ENCODE assay signal across 9 cellular contexts in the genomic region with DNA sequence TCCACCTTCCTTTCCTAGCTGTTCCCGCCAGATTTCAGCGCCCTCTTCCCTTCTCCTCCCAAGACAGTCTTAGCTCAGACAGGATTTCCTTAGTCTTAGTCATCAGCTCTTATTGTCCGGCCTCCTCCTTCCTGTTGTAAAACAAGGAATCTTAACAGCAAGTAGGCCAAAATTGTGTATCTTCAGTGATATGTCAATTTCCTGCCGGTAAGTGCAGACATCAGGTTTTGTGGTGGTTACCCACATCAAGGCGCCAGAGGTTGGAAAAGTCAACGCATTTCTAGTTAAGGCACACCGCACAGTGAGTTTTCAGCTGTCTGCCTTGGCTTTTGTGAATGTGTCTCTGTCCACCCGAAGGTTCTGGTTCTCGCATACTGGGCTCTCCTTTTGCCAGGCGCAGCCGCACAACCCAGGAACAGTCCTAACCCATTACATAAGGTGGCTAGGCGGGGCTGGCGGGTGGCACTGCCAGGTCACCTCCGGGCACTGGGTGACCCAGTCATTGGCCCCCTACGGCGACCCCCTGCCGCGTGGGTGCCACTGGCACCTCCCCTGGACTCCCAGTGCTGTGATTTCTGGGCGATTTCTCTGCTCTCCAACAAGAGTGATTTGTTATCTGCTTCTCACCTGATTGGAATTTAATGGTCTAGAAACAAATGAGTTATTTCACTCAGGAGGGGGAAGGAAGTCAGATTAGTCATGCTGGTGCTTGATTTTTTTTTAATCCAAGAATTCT. TPM values are rescaled to one million over a fixed set of nuclear protein-coding genes. Genes with fewer than 3 reads are reported as not detected.
DNase-seq lines count a peak whose midpoint lies in the region; ATAC-seq, FAIRE-seq and TF ChIP-seq lines count a peak whose summit lies in the region.
"Had no signal": no experiment of that assay in that cellular context is flagged by ENCODE, and none has a peak within 500 bp of the region (broad histone marks: within the 10 kb centered on the region; RNA-seq: fewer than 3 reads in every experiment).

No MANE protein-coding gene starts in this region.

- DNase-seq in activated CD4-positive, alpha-beta T cell treated with anti-CD3 and anti-CD28 coated beads, Interleukin-2, amount 10 ng/mL, durations not matched to agents 24 days and 14 days: peak; percentile 73
- DNase-seq in activated CD4-positive, alpha-beta T cell treated with anti-CD3 and anti-CD28 coated beads for 4 hours: no peak
- DNase-seq in kidney (peak; percentile 95), thoracic aorta (ENCODE audit: low spot score) (no peak), MV-4-11 (lab: John Stamatoyannopoulos, UW) (no peak), NCI-H2081 treated with DMSO at 0.1 percent for 48 hours (lab: John Stamatoyannopoulos, UW) (no peak), cerebellar nuclear complex (lab: John Stamatoyannopoulos, UW) (no peak)
- DNase-seq: NCI-H2227 treated with DMSO at 0.1 percent for 48 hours had no signal

- intact Hi-C loops in activated CD4-positive, alpha-beta T cell treated with anti-CD3 and anti-CD28 coated beads, Interleukin-2, amount 10 ng/mL, durations not matched to agents 24 days and 14 days (cut with micrococcal nuclease): no loop called here
- intact Hi-C loops in kidney (cut with DNase I): no loop called here

- H3K27me3 Mint-ChIP-seq in activated CD4-positive, alpha-beta T cell treated with anti-CD3 and anti-CD28 coated beads, Interleukin-2, amount 10 ng/mL, durations not matched to agents 24 days and 14 days: peaks cover 26% of the 10 kb centered on the region
- peaks cover 38% of the 10 kb centered on the region for H3K27me3 Mint-ChIP-seq in activated T-helper 17 cell treated with anti-CD3 and anti-CD28 coated beads, Interleukin-2, amount 50 U/mL, for 72 hours

- peak; percentile 34 for ATAC-seq in activated T-helper 17 cell treated with anti-CD3 and anti-CD28 coated beads, Interleukin-2, amount 50 U/mL, for 72 hours (replicated peaks)
- no peak for ATAC-seq in thoracic aorta (ENCODE audit: insufficient number of reproducible peaks, low FRiP score, low read depth)

- H3K4me3 Mint-ChIP-seq in activated CD4-positive, alpha-beta T cell treated with anti-CD3 and anti-CD28 coated beads, Interleukin-2, amount 10 ng/mL, durations not matched to agents 24 days and 14 days: no peak overlapping the region
- H3K4me3 Mint-ChIP-seq in activated T-helper 17 cell treated with anti-CD3 and anti-CD28 coated beads, Interleukin-2, amount 50 U/mL, for 72 hours: no peak overlapping the region

- H3K9ac ChIP-seq in kidney (ENCODE audit: low read length in 2 of 2): peak overlapping the region; percentile 27 to 72

- H3K36me3 ChIP-seq in kidney (ENCODE audit: control insufficient read depth in 1 of 2, insufficient read depth in 2 of 2, low read length in 2 of 2) (peaks cover 4 to 12% of the 10 kb centered on the region in 2 donors), thoracic aorta (peaks cover 10% of the 10 kb centered on the region)

- H3K9me3 ChIP-seq in kidney (ENCODE audit: control insufficient read depth in 1 of 2, low read length in 2 of 2) (no peaks in the 10 kb centered on the region), thoracic aorta (no peaks in the 10 kb centered on the region)

- no peak for TF ChIP-seq CTCF in kidney (IDR thresholded peaks at IDR 0.05; ENCODE audit: borderline replicate concordance, extremely low read depth, insufficient read depth)
- no peak for TF ChIP-seq CTCF in thoracic aorta (IDR thresholded peaks at IDR 0.05)

- H3K36me3 Mint-ChIP-seq in activated CD4-positive, alpha-beta T cell treated with anti-CD3 and anti-CD28 coated beads, Interleukin-2, amount 10 ng/mL, durations not matched to agents 24 days and 14 days (ENCODE audit: low read depth): no peaks in the 10 kb centered on the region
- H3K36me3 Mint-ChIP-seq in activated T-helper 17 cell treated with anti-CD3 and anti-CD28 coated beads, Interleukin-2, amount 50 U/mL, for 72 hours (ENCODE audit: low read depth): no peaks in the 10 kb centered on the region

- no peaks in the 10 kb centered on the region for H3K27me3 ChIP-seq in thoracic aorta (replicated peaks; ENCODE audit: insufficient read depth)

- no peak overlapping the region for H3K27ac Mint-ChIP-seq in activated CD4-positive, alpha-beta T cell treated with anti-CD3 and anti-CD28 coated beads, Interleukin-2, amount 10 ng/mL, durations not matched to agents 24 days and 14 days
- H3K27ac Mint-ChIP-seq in activated T-helper 17 cell treated with anti-CD3 and anti-CD28 coated beads, Interleukin-2, amount 50 U/mL, for 72 hours: no peak overlapping the region

- H3K4me3 ChIP-seq in kidney (ENCODE audit: low read length in 2 of 2): peak overlapping the region; percentile 27 to 40
- peak overlapping the region; percentile 31 for H3K4me3 ChIP-seq in thoracic aorta

- H3K27ac ChIP-seq in kidney (ENCODE audit: low read depth in 2 of 2, low read length in 2 of 2) (peak overlapping the region; percentile 69 to 96), thoracic aorta (peak overlapping the region; percentile 64 to 96)

- FAIRE-seq in kidney (lab: Jason Lieb, UNC): peak; percentile 37

- H3K4me1 Mint-ChIP-seq in activated CD4-positive, alpha-beta T cell treated with anti-CD3 and anti-CD28 coated beads, Interleukin-2, amount 10 ng/mL, durations not matched to agents 24 days and 14 days: peaks cover 8% of the 10 kb centered on the region
- H3K4me1 Mint-ChIP-seq in activated T-helper 17 cell treated with anti-CD3 and anti-CD28 coated beads, Interleukin-2, amount 50 U/mL, for 72 hours: no peaks in the 10 kb centered on the region

- H3K4me1 ChIP-seq in kidney (ENCODE audit: control insufficient read depth in 1 of 2, insufficient read depth in 1 of 2, low read depth in 1 of 2, low read length in 2 of 2) (peaks cover 37 to 41% of the 10 kb centered on the region in 2 donors), thoracic aorta (ENCODE audit: control insufficient read depth in 1 of 2, low read depth in 2 of 2) (peaks cover 65 to 99% of the 10 kb centered on the region in 2 donors)

- H3K9me3 Mint-ChIP-seq in activated CD4-positive, alpha-beta T cell treated with anti-CD3 and anti-CD28 coated beads, Interleukin-2, amount 10 ng/mL, durations not matched to agents 24 days and 14 days: no peaks in the 10 kb centered on the region
- no peaks in the 10 kb centered on the region for H3K9me3 Mint-ChIP-seq in activated T-helper 17 cell treated with anti-CD3 and anti-CD28 coated beads, Interleukin-2, amount 50 U/mL, for 72 hours

RNA-seq across cellular contexts. Expression of a gene that starts 12.9 kb away (rescaled TPM):
- not detected in 2 replicates for total RNA-seq in activated CD4-positive, alpha-beta T cell treated with anti-CD3 and anti-CD28 coated beads, Interleukin-2, amount 10 ng/mL, durations not matched to agents 24 days and 14 days
- total RNA-seq in activated T-helper 17 cell treated with anti-CD3 and anti-CD28 coated beads, Interleukin-2, amount 50 U/mL, for 72 hours: under 1 TPM in 1 of 2 donors, not detected in 1; 0.56 TPM
- total RNA-seq in kidney (265 TPM), thoracic aorta (1,000 to 10,000 TPM in 1 of 2 donors, 100 to 1,000 TPM in 1; 999 to 1,135 TPM)
- polyA plus RNA-seq in kidney (ENCODE audit: insufficient read depth, low read depth, low replicate concordance): 126 TPM

RNA-seq across cellular contexts. Expression of a gene that starts 13.0 kb away (rescaled TPM):
- not detected in 2 replicates for total RNA-seq in activated CD4-positive, alpha-beta T cell treated with anti-CD3 and anti-CD28 coated beads, Interleukin-2, amount 10 ng/mL, durations not matched to agents 24 days and 14 days
- not detected for total RNA-seq in activated T-helper 17 cell treated with anti-CD3 and anti-CD28 coated beads, Interleukin-2, amount 50 U/mL, for 72 hours
- total RNA-seq in kidney (218 TPM), thoracic aorta (100 to 1,000 TPM; 505 to 852 TPM)
- 53.0 TPM for polyA plus RNA-seq in kidney (ENCODE audit: insufficient read depth, low read depth, low replicate concordance)

Comparison
In these comparisons a context has a peak if more than half of its experiments do, and no peak if none do; other contexts are left out.
1. DNase-seq: peak in activated CD4-positive, alpha-beta T cell treated with anti-CD3 and anti-CD28 coated beads, Interleukin-2, amount 10 ng/mL, durations not matched to agents 24 days and 14 days (single experiment) and kidney (single experiment); none in activated CD4-positive, alpha-beta T cell treated with anti-CD3 and anti-CD28 coated beads for 4 hours (0 of 2), thoracic aorta (single experiment), MV-4-11 (single experiment), NCI-H2081 treated with DMSO at 0.1 percent for 48 hours (single experiment) and cerebellar nuclear complex (0 of 2).
2. RNA of a gene that starts 12.9 kb away (total RNA-seq): 999 to 1,135 TPM in thoracic aorta and 265 TPM in kidney (single experiment); 0.56 TPM in activated T-helper 17 cell treated with anti-CD3 and anti-CD28 coated beads, Interleukin-2, amount 50 U/mL, for 72 hours and not detected in activated CD4-positive, alpha-beta T cell treated with anti-CD3 and anti-CD28 coated beads, Interleukin-2, amount 10 ng/mL, durations not matched to agents 24 days and 14 days; every median in the first group is over 100 times any median in the second.
3. RNA of a gene that starts 13.0 kb away (total RNA-seq): 505 to 852 TPM in thoracic aorta and 218 TPM in kidney (single experiment); not detected in activated T-helper 17 cell treated with anti-CD3 and anti-CD28 coated beads, Interleukin-2, amount 50 U/mL, for 72 hours and not detected in activated CD4-positive, alpha-beta T cell treated with anti-CD3 and anti-CD28 coated beads, Interleukin-2, amount 10 ng/mL, durations not matched to agents 24 days and 14 days; every median in the first group is over 100 times any median in the second.